In the genomic region with DNA sequence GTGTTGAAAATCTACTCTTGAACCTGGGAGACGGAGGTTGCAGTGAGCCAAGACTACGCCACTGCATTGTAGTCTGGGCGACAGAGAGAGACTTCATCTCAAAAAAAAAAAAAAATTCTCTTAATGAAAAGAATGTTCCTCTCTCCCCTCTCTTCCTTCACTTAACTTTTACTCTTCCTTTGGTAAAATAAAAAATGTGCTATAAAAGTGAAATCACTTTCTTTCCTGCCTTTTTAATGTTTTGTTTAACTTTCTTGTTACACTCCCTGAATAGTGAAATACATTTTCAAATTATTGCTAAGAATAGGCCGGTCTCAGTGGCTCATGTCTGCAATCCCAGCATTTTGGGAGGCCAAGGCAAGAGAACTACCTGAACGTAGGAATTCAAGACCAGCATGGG, we compare ENCODE assay signal across 8 cellular contexts.
"Had no signal": no experiment of that assay in that cellular context is flagged by ENCODE, and none has a peak within 500 bp of the region (broad histone marks: within the 10 kb centered on the region; RNA-seq: fewer than 3 reads in every experiment).

No MANE protein-coding gene starts in this region.

- DNase-seq: GDM1, GF-D8 had no signal

- FAIRE-seq: G401.6, GM12878, GM12891, GM12892, GM18507, GM19239 had no signal

- H3K4me3 ChIP-seq: GM12878 had no signal

- ATAC-seq: GM12878 had no signal
